ENCODE assay signal across 10 cellular contexts in the genomic region with DNA sequence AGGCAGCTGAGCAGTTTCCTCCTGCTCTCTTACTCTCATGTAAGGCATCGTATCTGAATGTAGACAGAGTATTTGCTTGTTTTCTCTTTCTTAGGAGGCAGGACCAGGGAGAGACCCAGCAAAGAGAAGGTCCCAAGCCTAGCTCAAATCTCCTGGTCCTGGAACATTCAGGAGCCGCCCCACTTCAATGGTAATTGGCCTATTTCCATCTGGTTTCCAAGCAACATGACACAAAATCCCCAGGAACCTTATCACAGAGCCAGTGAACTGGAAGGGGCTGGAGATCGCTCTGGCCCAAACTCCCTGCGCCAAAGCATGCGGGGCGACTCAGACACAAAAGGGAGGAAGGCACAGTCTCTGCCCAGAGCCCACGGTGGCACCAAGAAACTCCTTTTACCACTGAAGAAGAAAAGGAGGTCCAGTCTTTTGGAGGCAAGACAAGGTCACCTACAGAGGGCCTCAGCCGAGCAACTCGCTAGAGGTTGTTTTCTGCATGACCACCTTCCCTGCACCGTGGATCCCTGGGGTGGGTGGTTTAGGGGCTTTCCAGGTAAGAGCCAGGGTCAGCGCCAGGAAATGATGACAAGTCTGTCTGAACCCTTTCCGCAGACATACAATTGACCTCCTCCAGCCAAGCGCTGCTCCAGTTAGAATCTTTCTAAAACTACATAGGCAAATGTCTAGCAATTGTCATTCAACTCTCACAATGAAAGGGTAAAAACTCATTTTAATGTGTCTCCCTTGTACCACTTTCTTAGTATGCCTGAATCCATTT.
DNase-seq lines count a peak whose midpoint lies in the region; ATAC-seq, FAIRE-seq and TF ChIP-seq lines count a peak whose summit lies in the region.
"Had no signal": no experiment of that assay in that cellular context is flagged by ENCODE, and none has a peak within 500 bp of the region (broad histone marks: within the 10 kb centered on the region; RNA-seq: fewer than 3 reads in every experiment).

No MANE protein-coding gene starts in this region.

- H3K27ac Mint-ChIP-seq in activated CD8-positive, alpha-beta T cell treated with anti-CD3 and anti-CD28 coated beads, Interleukin-2, amount 10 ng/mL, durations not matched to agents 7 days and 5 days: no peak overlapping the region

- DNase-seq in NCI-H1417 (lab: John Stamatoyannopoulos, UW): peak in 2 of 3 experiments; percentile 26 to 63
- DNase-seq in NCI-H1417 treated with DMSO at 0.1 percent for 48 hours (lab: John Stamatoyannopoulos, UW): no peak
- peak; percentile 25 for DNase-seq in NCI-H2171 (lab: John Stamatoyannopoulos, UW)
- DNase-seq in foreskin keratinocyte: no peak
- DNase-seq in substantia nigra (lab: John Stamatoyannopoulos, UW): peak in 9 of 49 donors; percentile 6 to 61 (median 31)
- no peak for DNase-seq in D721Med (ENCODE audit: insufficient read length, low spot score)
- DNase-seq in activated CD8-positive, alpha-beta T cell treated with anti-CD3 and anti-CD28 coated beads, Interleukin-2, amount 10 ng/mL, durations not matched to agents 7 days and 5 days: no peak
- DNase-seq: esophagus squamous epithelium had no signal

- H3K27me3 Mint-ChIP-seq in activated CD8-positive, alpha-beta T cell treated with anti-CD3 and anti-CD28 coated beads, Interleukin-2, amount 10 ng/mL, durations not matched to agents 7 days and 5 days (ENCODE audit: low read depth): peaks cover 7% of the 10 kb centered on the region

- ATAC-seq in foreskin keratinocyte (peak; percentile 4), GM19324 (IDR thresholded peaks at IDR 0.05; ENCODE audit: low FRiP score, unreplicated experiment) (no peak)
- ATAC-seq in activated CD8-positive, alpha-beta T cell treated with anti-CD3 and anti-CD28 coated beads, Interleukin-2, amount 10 ng/mL, durations not matched to agents 7 days and 5 days: no peak

- TF ChIP-seq CTCF in foreskin keratinocyte (conservative IDR thresholded peaks at IDR 0.05) (no peak), D721Med (IDR thresholded peaks at IDR 0.05; ENCODE audit: insufficient read depth, missing control alignments) (no peak)

- FAIRE-seq in D721Med (lab: Jason Lieb, UNC): no peak

- no peaks in the 10 kb centered on the region for H3K4me1 Mint-ChIP-seq in activated CD8-positive, alpha-beta T cell treated with anti-CD3 and anti-CD28 coated beads, Interleukin-2, amount 10 ng/mL, durations not matched to agents 7 days and 5 days (ENCODE audit: low read depth)

- CTCF ChIA-PET in activated CD8-positive, alpha-beta T cell treated with anti-CD3 and anti-CD28 coated beads, Interleukin-2, amount 10 ng/mL, durations not matched to agents 7 days and 5 days (lab: Charles Lee): no interaction called here

- H3K9me3 Mint-ChIP-seq in activated CD8-positive, alpha-beta T cell treated with anti-CD3 and anti-CD28 coated beads, Interleukin-2, amount 10 ng/mL, durations not matched to agents 7 days and 5 days (ENCODE audit: insufficient read depth): no peaks in the 10 kb centered on the region

- POLR2A ChIA-PET in activated CD8-positive, alpha-beta T cell treated with anti-CD3 and anti-CD28 coated beads, Interleukin-2, amount 10 ng/mL, durations not matched to agents 7 days and 5 days (lab: Charles Lee): no interaction called here

- H3K4me3 Mint-ChIP-seq in activated CD8-positive, alpha-beta T cell treated with anti-CD3 and anti-CD28 coated beads, Interleukin-2, amount 10 ng/mL, durations not matched to agents 7 days and 5 days: no peak overlapping the region

- no peaks in the 10 kb centered on the region for H3K27me3 ChIP-seq in foreskin keratinocyte

- no peaks in the 10 kb centered on the region for H3K36me3 Mint-ChIP-seq in activated CD8-positive, alpha-beta T cell treated with anti-CD3 and anti-CD28 coated beads, Interleukin-2, amount 10 ng/mL, durations not matched to agents 7 days and 5 days (ENCODE audit: low read depth)

- H3K4me1 ChIP-seq in foreskin keratinocyte: peaks cover 6% of the 10 kb centered on the region

- no peak overlapping the region for H3K27ac ChIP-seq in foreskin keratinocyte
- peak overlapping the region; percentile 45 for H3K27ac ChIP-seq in substantia nigra (ENCODE audit: low read depth, low read length, poor library complexity, severe bottlenecking)
- H3K27ac ChIP-seq: 22Rv1 had no signal

Comparison
In these comparisons a context has a peak if more than half of its experiments do, and no peak if none do; other contexts are left out.
1. DNase-seq: peak in NCI-H1417 (2 of 3) and NCI-H2171 (single experiment); none in NCI-H1417 treated with DMSO at 0.1 percent for 48 hours (single experiment), foreskin keratinocyte (0 of 2), D721Med (single experiment) and activated CD8-positive, alpha-beta T cell treated with anti-CD3 and anti-CD28 coated beads, Interleukin-2, amount 10 ng/mL, durations not matched to agents 7 days and 5 days (single experiment).